In the genomic region with DNA sequence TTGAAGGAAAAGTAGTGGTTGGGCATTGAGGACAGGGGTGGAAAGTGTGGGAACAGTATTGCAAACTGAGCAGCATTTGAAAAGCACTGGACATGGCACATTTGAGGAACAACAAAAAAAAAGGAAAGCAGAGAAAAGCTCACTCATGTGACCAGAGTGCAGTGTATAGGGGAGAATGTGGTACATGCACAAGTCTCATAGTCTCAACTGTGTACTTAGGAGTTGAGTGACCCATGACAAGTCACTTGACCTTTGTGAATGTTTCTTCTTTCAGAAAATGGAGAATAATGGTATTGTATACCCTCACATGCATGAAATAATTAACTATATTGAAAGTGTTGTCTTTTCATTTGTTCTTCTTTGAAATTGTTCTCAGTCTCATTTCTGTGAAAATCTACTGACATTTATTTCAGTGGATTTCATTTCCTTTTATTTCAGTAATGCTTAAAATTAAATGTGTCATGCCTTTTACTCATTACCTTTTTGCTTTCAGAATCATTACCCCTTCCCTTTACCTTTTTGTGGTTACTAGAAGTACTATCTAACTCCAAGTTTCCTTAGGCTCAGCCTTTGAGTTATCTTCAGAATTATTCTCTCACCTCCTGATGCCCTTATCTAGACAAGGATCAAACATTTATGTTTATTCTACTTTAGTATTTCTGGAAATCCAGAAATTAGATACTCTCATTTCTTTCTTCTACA, we compare ENCODE assay signal across 17 cellular contexts.
DNase-seq lines count a peak whose midpoint lies in the region; ATAC-seq and TF ChIP-seq lines count a peak whose summit lies in the region.
"Had no signal": no experiment of that assay in that cellular context is flagged by ENCODE, and none has a peak within 500 bp of the region (broad histone marks: within the 10 kb centered on the region; RNA-seq: fewer than 3 reads in every experiment).

No MANE protein-coding gene starts in this region.

- TF ChIP-seq CTCF in psoas muscle (IDR thresholded peaks at IDR 0.05): no peak

- H3K9me3 ChIP-seq in T-helper 17 cell (ENCODE audit: control insufficient read depth, low read length, poor library complexity, severe bottlenecking) (no peaks in the 10 kb centered on the region), psoas muscle (no peaks in the 10 kb centered on the region)

- intact Hi-C loops in psoas muscle (cut with DNase I): no loop called here

- peak; percentile 23 to 63 for ATAC-seq in activated T-cell treated with anti-CD3 and anti-CD28 coated beads, Interleukin-2, amount 50 U/mL, for 4 hours
- no peak for ATAC-seq in T-helper 17 cell
- no peak for ATAC-seq in effector memory CD8-positive, alpha-beta T cell (replicated peaks)
- ATAC-seq in stimulated activated naive CD8-positive, alpha-beta T cell treated with anti-CD3 and anti-CD28 coated beads, Interleukin-15, Interleukin-2, amounts not matched to agents 100 U/mL and 50 U/mL, for 24 hours: peak; percentile 73
- ATAC-seq in HG03280 (IDR thresholded peaks at IDR 0.05; ENCODE audit: unreplicated experiment): no peak
- no peak for ATAC-seq in psoas muscle
- no peak for ATAC-seq in HG02884 (IDR thresholded peaks at IDR 0.05; ENCODE audit: unreplicated experiment)
- ATAC-seq: Panc1 had no signal

- H3K27me3 Mint-ChIP-seq in activated T-cell treated with anti-CD3 and anti-CD28 coated beads, Interleukin-2, amount 50 U/mL, for 4 hours (ENCODE audit: low read depth): no peaks in the 10 kb centered on the region
- H3K27me3 Mint-ChIP-seq in T-helper 17 cell: no peaks in the 10 kb centered on the region
- no peaks in the 10 kb centered on the region for H3K27me3 Mint-ChIP-seq in effector memory CD8-positive, alpha-beta T cell

- peaks cover 0 to 79% of the 10 kb centered on the region in 2 donors for H3K36me3 ChIP-seq in psoas muscle (ENCODE audit: insufficient read depth in 1 of 2, low read depth in 1 of 2)

- no peaks in the 10 kb centered on the region for H3K4me1 ChIP-seq in psoas muscle

- no peaks in the 10 kb centered on the region for H3K9me3 Mint-ChIP-seq in activated T-cell treated with anti-CD3 and anti-CD28 coated beads, Interleukin-2, amount 50 U/mL, for 4 hours
- no peaks in the 10 kb centered on the region for H3K9me3 Mint-ChIP-seq in effector memory CD8-positive, alpha-beta T cell
- H3K9me3 Mint-ChIP-seq: immature natural killer cell had no signal

- no peak for DNase-seq in activated T-cell treated with anti-CD3 and anti-CD28 coated beads, Interleukin-2, amount 50 U/mL, for 4 hours
- no peak for DNase-seq in activated T-cell treated with anti-CD3 and anti-CD28 coated beads, Interleukin-2, amount 50 U/mL, for 1 hour
- no peak for DNase-seq in T-helper 17 cell
- DNase-seq in effector memory CD8-positive, alpha-beta T cell: no peak
- no peak for DNase-seq in stimulated activated naive CD8-positive, alpha-beta T cell treated with anti-CD3 and anti-CD28 coated beads, Interleukin-15, Interleukin-2, amounts not matched to agents 100 U/mL and 50 U/mL, for 24 hours
- no peak for DNase-seq in psoas muscle
- DNase-seq: ACHN; EL; head of caudate nucleus; immature natural killer cell; NCI-H1436 treated with DMSO at 0.1 percent for 48 hours; stimulated activated naive CD4-positive, alpha-beta T cell had no signal

- H3K36me3 Mint-ChIP-seq in activated T-cell treated with anti-CD3 and anti-CD28 coated beads, Interleukin-2, amount 50 U/mL, for 4 hours (ENCODE audit: insufficient read depth): peaks cover 46% of the 10 kb centered on the region
- H3K36me3 Mint-ChIP-seq in T-helper 17 cell (ENCODE audit: low read depth): peaks cover 19% of the 10 kb centered on the region
- H3K36me3 Mint-ChIP-seq in effector memory CD8-positive, alpha-beta T cell (ENCODE audit: insufficient read depth): peaks cover 27% of the 10 kb centered on the region

- H3K4me1 Mint-ChIP-seq in activated T-cell treated with anti-CD3 and anti-CD28 coated beads, Interleukin-2, amount 50 U/mL, for 4 hours (ENCODE audit: low read depth): peaks cover 27% of the 10 kb centered on the region
- peaks cover 29% of the 10 kb centered on the region for H3K4me1 Mint-ChIP-seq in T-helper 17 cell
- peaks cover 5 to 14% of the 10 kb centered on the region in 2 donors for H3K4me1 Mint-ChIP-seq in effector memory CD8-positive, alpha-beta T cell (ENCODE audit: low read depth in 2 of 2)

- no peaks in the 10 kb centered on the region for H3K27me3 ChIP-seq in psoas muscle (ENCODE audit: insufficient read depth in 3 of 3, low read length in 2 of 3)

- peak overlapping the region; percentile 70 for H3K27ac Mint-ChIP-seq in T-helper 17 cell
- H3K27ac Mint-ChIP-seq in effector memory CD8-positive, alpha-beta T cell: peak overlapping the region; percentile 2 to 49

- no peak overlapping the region for H3K4me3 Mint-ChIP-seq in activated T-cell treated with anti-CD3 and anti-CD28 coated beads, Interleukin-2, amount 50 U/mL, for 4 hours
- H3K4me3 Mint-ChIP-seq in T-helper 17 cell: peak overlapping the region; percentile 66
- H3K4me3 Mint-ChIP-seq in effector memory CD8-positive, alpha-beta T cell: no peak overlapping the region
- H3K4me3 Mint-ChIP-seq: immature natural killer cell had no signal

- H3K27ac ChIP-seq in psoas muscle: no peak overlapping the region
- H3K27ac ChIP-seq: SK-N-MC had no signal

- H3K4me3 ChIP-seq in psoas muscle: no peak overlapping the region
- H3K4me3 ChIP-seq: lung, SK-N-MC had no signal

Comparison
In these comparisons a context has a peak if more than half of its experiments do, and no peak if none do; other contexts are left out.
1. ATAC-seq: peak in activated T-cell treated with anti-CD3 and anti-CD28 coated beads, Interleukin-2, amount 50 U/mL, for 4 hours (2 of 2) and stimulated activated naive CD8-positive, alpha-beta T cell treated with anti-CD3 and anti-CD28 coated beads, Interleukin-15, Interleukin-2, amounts not matched to agents 100 U/mL and 50 U/mL, for 24 hours (single experiment); none in T-helper 17 cell (single experiment), effector memory CD8-positive, alpha-beta T cell (single experiment), HG03280 (single experiment), psoas muscle (0 of 4) and HG02884 (single experiment).